In genomic region chr11:116895053-116895757, GRCh38 we compare ENCODE assay signal across 8 cellular contexts. TPM values are rescaled to one million over a fixed set of nuclear protein-coding genes. Genes with fewer than 3 reads are reported as not detected.
DNase-seq lines count a peak whose midpoint lies in the region; ATAC-seq and TF ChIP-seq lines count a peak whose summit lies in the region.

No MANE protein-coding gene starts in this region.

- H3K4me3 ChIP-seq in AG10803 (ENCODE audit: low read length), result no peak overlapping the region
- no peak overlapping the region for H3K4me3 ChIP-seq in choroid plexus epithelial cell (ENCODE audit: low read depth, low read length)

- ATAC-seq in GM21528 (IDR thresholded peaks at IDR 0.05; ENCODE audit: low FRiP score, unreplicated experiment) (no peak), GM18909 (IDR thresholded peaks at IDR 0.05; ENCODE audit: poor library complexity, unreplicated experiment) (no peak), GM21737 (IDR thresholded peaks at IDR 0.05; ENCODE audit: unreplicated experiment) (no peak)

- 0 out of 2 replicates have a peak, but pooled peaks have one; percentile 12 for TF ChIP-seq CTCF in AG10803 (conservative IDR thresholded peaks at IDR 0.05; ENCODE audit: low read length)
- peak; percentile 64 for TF ChIP-seq CTCF in choroid plexus epithelial cell (conservative IDR thresholded peaks at IDR 0.05; ENCODE audit: low read depth, low read length)

- DNase-seq in AG10803 (ENCODE audit: low read depth) (no peak), HuH-7 (ENCODE audit: low spot score) (peak; percentile 15), choroid plexus epithelial cell (ENCODE audit: low read depth) (peak; percentile 32), medulla oblongata (ENCODE audit: extremely low spot score) (peak; percentile 52), mucosa of gallbladder (ENCODE audit: low spot score) (no peak)

RNA-seq across cellular contexts. Expression of gene APOA1, which starts 57.8 kb away (rescaled TPM):
- 23.3 TPM for total RNA-seq in mucosa of gallbladder

Comparison
In these comparisons a context has a peak if more than half of its experiments do, and no peak if none do; other contexts are left out.
1. DNase-seq: peak in HuH-7 (single experiment), choroid plexus epithelial cell (single experiment) and medulla oblongata (single experiment); none in AG10803 (single experiment) and mucosa of gallbladder (single experiment).